Comparison of ENCODE assay signal across 22 cellular contexts in the genomic region with DNA sequence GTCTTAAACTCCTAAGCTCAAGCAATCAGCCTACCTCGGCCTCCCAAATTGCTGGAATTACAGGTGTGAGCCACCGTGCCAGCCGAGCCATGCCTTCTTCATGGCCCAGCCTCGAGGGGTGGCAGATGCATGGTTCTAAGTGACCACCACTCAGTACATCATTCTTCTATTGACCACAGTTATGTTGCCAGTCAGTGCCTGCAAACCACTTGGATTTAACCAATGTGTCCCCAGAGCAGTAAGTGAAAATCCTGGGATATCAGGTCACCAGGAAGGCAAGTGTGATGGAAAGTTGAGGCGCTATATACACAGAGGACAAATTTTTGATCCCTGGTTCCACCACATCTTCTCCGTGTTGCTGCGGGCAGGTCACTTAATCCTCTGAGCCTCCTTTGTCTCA. TPM values are rescaled to one million over a fixed set of nuclear protein-coding genes. Genes with fewer than 3 reads are reported as not detected.
"Had no signal": no experiment of that assay in that cellular context is flagged by ENCODE, and none has a peak within 500 bp of the region (broad histone marks: within the 10 kb centered on the region; RNA-seq: fewer than 3 reads in every experiment).

No MANE protein-coding gene starts in this region.

- H3K9me3 ChIP-seq: SK-N-SH had no signal

- H3K27ac ChIP-seq: HL-60 had no signal

- H3K9me3 Mint-ChIP-seq: IgD-negative memory B cell had no signal

- H3K4me2 ChIP-seq: SK-N-SH had no signal

- DNase-seq: KBM-7, NCI-H1092, NCI-H1105 treated with DMSO at 0.1 percent for 48 hours, NCI-H1417 treated with DMSO at 0.1 percent for 48 hours, NCI-H146, NCI-H1694 treated with DMSO at 0.1 percent for 48 hours, NCI-H2029, NCI-H2081 treated with DMSO at 0.1 percent for 48 hours, NCI-H2171, NCI-H226, NCI-H510A, NCI-H524 treated with DMSO at 0.1 percent for 48 hours, NCI-H69, NCI-H774, SHP77, SK-N-SH, SW 1271 had no signal

- H3K27ac Mint-ChIP-seq: IgD-negative memory B cell had no signal

- H3K9ac ChIP-seq: SK-N-SH had no signal

RNA-seq across cellular contexts. Expression of a gene that starts 37.0 kb away (rescaled TPM):
- total RNA-seq: LHCN-M2, MCF 10A, SK-MEL-5 had no signal
- polyA plus RNA-seq: IgD-negative memory B cell had no signal
